1 cellular context compared by ENCODE assay signal in genomic region chr21:46095106-46095719, GRCh38.
TF ChIP-seq lines count a peak whose summit lies in the region.

No MANE protein-coding gene starts in this region.

TF ChIP-seq in GM23338, 12 proteins besides CTCF, POLR2A, EP300 and RAD21 (continued from another document):
- TF ChIP-seq, protein P1, sequence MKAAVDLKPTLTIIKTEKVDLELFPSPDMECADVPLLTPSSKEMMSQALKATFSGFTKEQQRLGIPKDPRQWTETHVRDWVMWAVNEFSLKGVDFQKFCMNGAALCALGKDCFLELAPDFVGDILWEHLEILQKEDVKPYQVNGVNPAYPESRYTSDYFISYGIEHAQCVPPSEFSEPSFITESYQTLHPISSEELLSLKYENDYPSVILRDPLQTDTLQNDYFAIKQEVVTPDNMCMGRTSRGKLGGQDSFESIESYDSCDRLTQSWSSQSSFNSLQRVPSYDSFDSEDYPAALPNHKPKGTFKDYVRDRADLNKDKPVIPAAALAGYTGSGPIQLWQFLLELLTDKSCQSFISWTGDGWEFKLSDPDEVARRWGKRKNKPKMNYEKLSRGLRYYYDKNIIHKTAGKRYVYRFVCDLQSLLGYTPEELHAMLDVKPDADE (IDR thresholded peaks at IDR 0.05): no peak
- TF ChIP-seq ZNF462 (CRISPR knock-in tag; IDR thresholded peaks at IDR 0.05) (no peak), CREB1 (CRISPR knock-in tag; IDR thresholded peaks at IDR 0.05; ENCODE audit: low read depth) (no peak), EZH2phosphoT487 (IDR thresholded peaks at IDR 0.05; ENCODE audit: unreplicated experiment) (no peak), NANOG (IDR thresholded peaks at IDR 0.05; ENCODE audit: borderline replicate concordance) (no peak), ZNF331 (CRISPR knock-in tag; IDR thresholded peaks at IDR 0.05; ENCODE audit: low read depth) (no peak), POLR2AphosphoS5 (IDR thresholded peaks at IDR 0.05; ENCODE audit: low read depth) (no peak), STAT1 (IDR thresholded peaks at IDR 0.05; ENCODE audit: unreplicated experiment) (no peak), REST (IDR thresholded peaks at IDR 0.05; ENCODE audit: unreplicated experiment) (no peak), EZH2 (IDR thresholded peaks at IDR 0.05; ENCODE audit: low read depth, unreplicated experiment) (no peak), ZNF114 (CRISPR knock-in tag; IDR thresholded peaks at IDR 0.05) (no peak)
TF ChIP-seq in GM23338: peak in this region for 0.
